Comparison of ENCODE assay signal across 17 cellular contexts in the genomic region with DNA sequence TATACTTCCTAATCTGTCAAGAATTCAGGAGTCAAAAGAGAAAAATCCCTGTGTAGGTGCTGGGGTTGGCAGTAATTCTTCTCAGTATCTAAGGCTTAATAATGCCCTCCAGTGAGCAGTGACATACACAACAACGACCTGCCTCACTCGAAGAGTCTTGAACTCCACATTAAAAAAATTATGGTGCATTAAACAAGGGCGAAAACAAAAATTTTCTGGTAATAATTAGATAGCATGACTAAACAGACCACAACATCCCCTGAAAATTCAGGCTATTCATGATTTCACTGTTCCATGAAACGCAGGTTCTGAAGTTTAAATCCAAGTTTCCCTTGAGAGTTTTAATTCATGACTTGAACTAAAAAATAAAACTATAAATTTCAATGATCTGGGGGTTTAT. TPM values are rescaled to one million over a fixed set of nuclear protein-coding genes. Genes with fewer than 3 reads are reported as not detected.
DNase-seq lines count a peak whose midpoint lies in the region; ATAC-seq and TF ChIP-seq lines count a peak whose summit lies in the region.
"Had no signal": no experiment of that assay in that cellular context is flagged by ENCODE, and none has a peak within 500 bp of the region (broad histone marks: within the 10 kb centered on the region; RNA-seq: fewer than 3 reads in every experiment).

No MANE protein-coding gene starts in this region.

- intact Hi-C loops in left ventricle myocardium inferior (cut with micrococcal nuclease) = no loop called here
- intact Hi-C loops in cardiac septum (cut with DNase I) = no loop called here
- intact Hi-C loops in activated B cell treated with CpG ODN at 0.5 μM for 24 hours (cut with micrococcal nuclease) = no loop called here
- intact Hi-C loops in left lung (cut with DNase I) = no loop called here
- intact Hi-C loops in transverse colon (cut with DNase I; ENCODE audit: low total_unique reads) = no loop called here

- H3K9me3 ChIP-seq in left ventricle myocardium inferior (replicated peaks) (no peaks in the 10 kb centered on the region), left lung (no peaks in the 10 kb centered on the region), transverse colon (no peaks in the 10 kb centered on the region), tibial nerve (no peaks in the 10 kb centered on the region)

- 31 to 42% methylated on average over 4 of the region's 4 CpGs for WGBS in transverse colon (ENCODE audit: low coverage in 1 of 2), 2 donors
- 18 to 26% methylated on average over 4 of the region's 4 CpGs for WGBS in tibial nerve, 2 donors

- no peak for TF ChIP-seq EP300 in transverse colon (IDR thresholded peaks at IDR 0.05; ENCODE audit: low read depth)
- TF ChIP-seq EP300 in tibial nerve (IDR thresholded peaks at IDR 0.05) = no peak

- H3K4me1 ChIP-seq in left ventricle myocardium inferior (peaks cover 85% of the 10 kb centered on the region), left lung (peaks cover 35 to 81% of the 10 kb centered on the region in 2 donors), transverse colon (peaks cover 29 to 74% (median 45%) of the 10 kb centered on the region in 4 donors), tibial nerve (peaks cover 0 to 61% (median 50%) of the 10 kb centered on the region in 4 donors)

- peak overlapping the region; percentile 61 for H3K27ac Mint-ChIP-seq in activated B cell treated with CpG ODN at 0.5 μM for 24 hours

- POLR2A ChIA-PET in activated B cell treated with CpG ODN at 0.5 μM for 24 hours (lab: Charles Lee) = no interaction called here

- in situ Hi-C loops in transverse colon (cut with MboI; ENCODE audit: low pct_ligation_motif_present in 1 of 4, low pct_unique_long_range_greater_than_20kb in 1 of 4, low sequenced_read_pairs in 3 of 4) = no loop called here

- H3K4me3 ChIP-seq in left ventricle myocardium inferior (peak overlapping the region; percentile 23), left lung (no peak overlapping the region), transverse colon (no peak overlapping the region), tibial nerve (no peak overlapping the region)

- H3K36me3 Mint-ChIP-seq in activated B cell treated with CpG ODN at 0.5 μM for 24 hours (ENCODE audit: low read depth) = peaks cover 44% of the 10 kb centered on the region

- no peaks in the 10 kb centered on the region for H3K27me3 ChIP-seq in left ventricle myocardium inferior (ENCODE audit: low read depth)
- H3K27me3 ChIP-seq in left lung = no peaks in the 10 kb centered on the region
- no peaks in the 10 kb centered on the region for H3K27me3 ChIP-seq in transverse colon
- no peaks in the 10 kb centered on the region for H3K27me3 ChIP-seq in tibial nerve

- no peak overlapping the region for H3K4me3 Mint-ChIP-seq in activated B cell treated with CpG ODN at 0.5 μM for 24 hours

- ATAC-seq in activated B cell treated with CpG ODN at 0.5 μM for 24 hours (ENCODE audit: low read depth) (no peak), left lung (no peak)
- ATAC-seq: HCT116; Right ventricle myocardium inferior; stimulated activated naive CD8-positive, alpha-beta T cell treated with anti-CD3 and anti-CD28 coated beads, Interleukin-15, Interleukin-2, amounts not matched to agents 100 U/mL and 50 U/mL, for 24 hours had no signal

- no peak for DNase-seq in left ventricle myocardium inferior
- no peak for DNase-seq in cardiac septum (ENCODE audit: low spot score)
- DNase-seq in activated B cell treated with CpG ODN at 0.5 μM for 24 hours = no peak
- DNase-seq in left lung = no peak
- no peak for DNase-seq in transverse colon
- DNase-seq in NCI-H128 (lab: John Stamatoyannopoulos, UW; ENCODE audit: unreplicated experiment) = no peak
- DNase-seq in tibial nerve (ENCODE audit: low spot score in 2 of 2) = no peak
- no peak for DNase-seq in substantia nigra (lab: John Stamatoyannopoulos, UW)
- DNase-seq: activated T-cell treated with anti-CD3 and anti-CD28 coated beads, Interleukin-2, amount 50 U/mL, for 48 hours; mesendoderm; NCI-H1092 treated with DMSO at 0.1 percent for 48 hours; NCI-H524; stimulated activated CD4-positive, alpha-beta T cell treated with anti-CD3 and anti-CD28 coated beads, Interleukin-4, amount 100 ng/mL, for 24 hours; stimulated activated naive CD8-positive, alpha-beta T cell treated with anti-CD3 and anti-CD28 coated beads, Interleukin-15, Interleukin-2, amounts not matched to agents 100 U/mL and 50 U/mL, for 24 hours had no signal

- no peak for TF ChIP-seq POLR2A in transverse colon (IDR thresholded peaks at IDR 0.05)
- no peak for TF ChIP-seq POLR2A in tibial nerve (IDR thresholded peaks at IDR 0.05)

- H3K36me3 ChIP-seq in left ventricle myocardium inferior = peaks cover 9% of the 10 kb centered on the region
- H3K36me3 ChIP-seq in left lung = peaks cover 0 to 11% of the 10 kb centered on the region in 2 donors
- peaks cover 0 to 6% (median 0%) of the 10 kb centered on the region in 4 donors for H3K36me3 ChIP-seq in transverse colon
- H3K36me3 ChIP-seq in tibial nerve = peaks cover 0 to 5% (median 0%) of the 10 kb centered on the region in 3 donors

- H3K9me3 Mint-ChIP-seq in activated B cell treated with CpG ODN at 0.5 μM for 24 hours = no peaks in the 10 kb centered on the region

- H3K27ac ChIP-seq in left ventricle myocardium inferior (replicated peaks) (peak overlapping the region; percentile 100), left lung (peak overlapping the region; percentile 33 to 35), transverse colon (peak overlapping the region; percentile 55 to 100 (median 68)), tibial nerve (peak overlapping the region in 2 of 4 donors; percentile 3 to 61), substantia nigra (ENCODE audit: low read depth, low read length, poor library complexity, severe bottlenecking) (no peak overlapping the region)

- no peaks in the 10 kb centered on the region for H3K27me3 Mint-ChIP-seq in activated B cell treated with CpG ODN at 0.5 μM for 24 hours
- H3K27me3 Mint-ChIP-seq: progenitor cell of endocrine pancreas had no signal

- CTCF ChIA-PET in activated B cell treated with CpG ODN at 0.5 μM for 24 hours (lab: Charles Lee) = no interaction called here

- H3K4me1 Mint-ChIP-seq in activated B cell treated with CpG ODN at 0.5 μM for 24 hours = peaks cover 60% of the 10 kb centered on the region

- TF ChIP-seq CTCF in left ventricle myocardium inferior (IDR thresholded peaks at IDR 0.05; ENCODE audit: borderline replicate concordance) = no peak
- TF ChIP-seq CTCF in activated B cell treated with CpG ODN at 0.5 μM for 24 hours (IDR thresholded peaks at IDR 0.05) = no peak
- no peak for TF ChIP-seq CTCF in left lung (IDR thresholded peaks at IDR 0.05)
- no peak for TF ChIP-seq CTCF in transverse colon (IDR thresholded peaks at IDR 0.05)
- TF ChIP-seq CTCF in tibial nerve (IDR thresholded peaks at IDR 0.05) = no peak

RNA-seq across cellular contexts. Expression of gene SRSF4, which starts 5.1 kb away (rescaled TPM):
- 51.1 TPM for total RNA-seq in left ventricle myocardium inferior
- 54.8 TPM for total RNA-seq in cardiac septum
- 80.3 and 92.6 TPM in 2 replicates for total RNA-seq in activated B cell treated with CpG ODN at 0.5 μM for 24 hours
- total RNA-seq in left lung = 10 to 100 TPM; 66.0 to 70.0 TPM
- 10 to 100 TPM; 67.3 to 98.0 (median 72.4) TPM for total RNA-seq in transverse colon
- 10 to 100 TPM; 63.4 to 75.9 (median 69.1) TPM for total RNA-seq in tibial nerve

RNA-seq across cellular contexts. Expression of gene TMEM200B, which starts 52.9 kb away (rescaled TPM):
- total RNA-seq in left ventricle myocardium inferior (1.6 TPM), cardiac septum (2.1 TPM), activated B cell treated with CpG ODN at 0.5 μM for 24 hours (not detected in 2 replicates), left lung (1 to 10 TPM; 5.7 to 6.2 TPM), transverse colon (1 to 10 TPM; 1.6 to 7.5 (median 4.2) TPM), tibial nerve (10 to 100 TPM; 16.1 to 27.7 (median 22.6) TPM)

RNA-seq across cellular contexts. Expression of gene MECR, which starts 54.2 kb away (rescaled TPM):
- total RNA-seq in left ventricle myocardium inferior = 30.8 TPM
- total RNA-seq in cardiac septum = 29.9 TPM
- 18.7 and 23.7 TPM in 2 replicates for total RNA-seq in activated B cell treated with CpG ODN at 0.5 μM for 24 hours
- total RNA-seq in left lung = 10 to 100 TPM; 19.2 to 20.6 TPM
- 10 to 100 TPM in 2 of 4 donors, 1 to 10 TPM in 1, not detected in 1; 5.2 to 16.0 (median 12.2) TPM for total RNA-seq in transverse colon
- total RNA-seq in tibial nerve = 10 to 100 TPM; 18.8 to 34.2 (median 22.9) TPM

RNA-seq across cellular contexts. Expression of gene PTPRU, which starts 59.8 kb away (rescaled TPM):
- 15.3 TPM for total RNA-seq in left ventricle myocardium inferior
- 6.6 TPM for total RNA-seq in cardiac septum
- total RNA-seq in activated B cell treated with CpG ODN at 0.5 μM for 24 hours = 0.24 TPM in 1 of 2 replicates, not detected in the other
- 10 to 100 TPM; 28.8 to 45.4 TPM for total RNA-seq in left lung
- total RNA-seq in transverse colon = 1 to 10 TPM; 5.6 to 9.7 (median 7.4) TPM
- total RNA-seq in tibial nerve = 10 to 100 TPM; 52.1 to 75.6 (median 63.7) TPM
